Comparison of ENCODE assay signal across 40 cellular contexts in genomic region chr4:189313064-189313463, GRCh38.
"Had no signal": no experiment of that assay in that cellular context is flagged by ENCODE, and none has a peak within 500 bp of the region (broad histone marks: within the 10 kb centered on the region; RNA-seq: fewer than 3 reads in every experiment).

No MANE protein-coding gene starts in this region.

- H3K36me3 Mint-ChIP-seq: activated naive CD4-positive, alpha-beta T cell treated with anti-CD3 and anti-CD28 coated beads, Interleukin-2, amount 10 ng/mL, durations not matched to agents 7 days and 5 days; activated naive CD4-positive, alpha-beta T cell treated with anti-CD3 and anti-CD28 coated beads, Interleukin-2, amount 50 U/mL, for 24 hours; activated naive CD8-positive, alpha-beta T cell; activated naive CD8-positive, alpha-beta T cell treated with anti-CD3 and anti-CD28 coated beads for 36 hours; activated naive CD8-positive, alpha-beta T cell treated with anti-CD3 and anti-CD28 coated beads, Interleukin-2, amount 10 ng/mL, durations not matched to agents 7 days and 5 days; brain had no signal

- H3K4me3 ChIP-seq: adrenal gland, ascending aorta, body of pancreas, breast epithelium, cardiac muscle cell had no signal

- H3K9me3 ChIP-seq: adrenal gland, ascending aorta, body of pancreas, breast epithelium had no signal

- H3K36me3 ChIP-seq: adrenal gland, ascending aorta, brain microvascular endothelial cell, breast epithelium, cardiac muscle cell had no signal

- H3K4me3 Mint-ChIP-seq: activated naive CD4-positive, alpha-beta T cell treated with anti-CD3 and anti-CD28 coated beads for 36 hours; activated naive CD4-positive, alpha-beta T cell treated with anti-CD3 and anti-CD28 coated beads, Interleukin-2, amount 10 ng/mL, durations not matched to agents 7 days and 5 days; activated naive CD4-positive, alpha-beta T cell treated with anti-CD3 and anti-CD28 coated beads, Interleukin-2, amount 50 U/mL, for 24 hours; activated naive CD8-positive, alpha-beta T cell; activated naive CD8-positive, alpha-beta T cell treated with anti-CD3 and anti-CD28 coated beads for 36 hours; activated naive CD8-positive, alpha-beta T cell treated with anti-CD3 and anti-CD28 coated beads, Interleukin-2, amount 10 ng/mL, durations not matched to agents 7 days and 5 days; activated naive CD8-positive, alpha-beta T cell treated with anti-CD3 and anti-CD28 coated beads, Interleukin-2, amount 50 U/mL, for 24 hours; activated T-cell treated with anti-CD3 and anti-CD28 coated beads, Interleukin-2, amount 50 U/mL, for 24 hours; activated T-cell treated with anti-CD3 and anti-CD28 coated beads, Interleukin-2, amount 50 U/mL, for 4 hours; activated T-cell treated with anti-CD3 and anti-CD28 coated beads, Interleukin-2, amount 50 U/mL, for 72 hours; activated T-helper 1 cell treated with anti-CD3 and anti-CD28 coated beads, Interleukin-12 subunit alpha, Interleukin-12 subunit beta, Interleukin-2, Interleukin-4 antibody, amounts not matched to agents 30 ng/mL and 10 ng/mL and 1 ng/mL, durations not matched to agents 14 hours and 24 hours and 36 hours; activated T-helper 17 cell treated with anti-CD3 and anti-CD28 coated beads, Interleukin-2, amount 50 U/mL, for 72 hours; brain; central memory CD8-positive, alpha-beta T cell had no signal

- H3K9me3 Mint-ChIP-seq: activated naive CD8-positive, alpha-beta T cell treated with anti-CD3 and anti-CD28 coated beads, Interleukin-2, amount 10 ng/mL, durations not matched to agents 7 days and 5 days; activated T-helper 1 cell treated with anti-CD3 and anti-CD28 coated beads, Interleukin-12 subunit alpha, Interleukin-12 subunit beta, Interleukin-2, Interleukin-4 antibody, amounts not matched to agents 30 ng/mL and 10 ng/mL and 1 ng/mL, durations not matched to agents 14 hours and 24 hours and 36 hours had no signal

- DNase-seq: activated effector memory CD4-positive, alpha-beta T cell treated with anti-CD3 and anti-CD28 coated beads, Interleukin-2, amount 50 U/mL, for 16 hours; activated effector memory CD4-positive, alpha-beta T cell treated with Interleukin-2 at 50 U/mL for 16 hours; activated gamma-delta T cell; activated gamma-delta T cell treated with Interleukin-2 at 50 U/mL for 16 hours; activated naive CD4-positive, alpha-beta T cell; activated naive CD4-positive, alpha-beta T cell treated with anti-CD3 and anti-CD28 coated beads for 36 hours; activated naive CD4-positive, alpha-beta T cell treated with anti-CD3 and anti-CD28 coated beads, Interleukin-2, amount 10 ng/mL, durations not matched to agents 7 days and 5 days; activated naive CD4-positive, alpha-beta T cell treated with anti-CD3 and anti-CD28 coated beads, Interleukin-2, amount 50 U/mL, for 16 hours; activated naive CD4-positive, alpha-beta T cell treated with Interleukin-2 at 50 U/mL for 16 hours; activated naive CD8-positive, alpha-beta T cell treated with anti-CD3 and anti-CD28 coated beads for 36 hours; activated naive CD8-positive, alpha-beta T cell treated with anti-CD3 and anti-CD28 coated beads, Interleukin-2, amount 10 ng/mL, durations not matched to agents 7 days and 5 days; activated naive CD8-positive, alpha-beta T cell treated with anti-CD3 and anti-CD28 coated beads, Interleukin-2, amount 50 U/mL, for 24 hours; activated T-cell treated with anti-CD3 and anti-CD28 coated beads, Interleukin-2, amount 50 U/mL, for 1 hour; activated T-cell treated with anti-CD3 and anti-CD28 coated beads, Interleukin-2, amount 50 U/mL, for 24 hours; activated T-cell treated with anti-CD3 and anti-CD28 coated beads, Interleukin-2, amount 50 U/mL, for 4 hours; activated T-cell treated with anti-CD3 and anti-CD28 coated beads, Interleukin-2, amount 50 U/mL, for 48 hours; activated T-cell treated with anti-CD3 and anti-CD28 coated beads, Interleukin-2, amount 50 U/mL, for 72 hours; adrenal gland; amniotic stem cell; amygdala; anterior cingulate cortex; aorta; body of pancreas; brain microvascular endothelial cell; caudate nucleus; central memory CD4-positive, alpha-beta T cell; cerebellar nuclear complex had no signal

- H3K4me1 Mint-ChIP-seq: activated naive CD4-positive, alpha-beta T cell treated with anti-CD3 and anti-CD28 coated beads, Interleukin-2, amount 10 ng/mL, durations not matched to agents 7 days and 5 days; activated naive CD4-positive, alpha-beta T cell treated with anti-CD3 and anti-CD28 coated beads, Interleukin-2, amount 50 U/mL, for 24 hours; activated naive CD8-positive, alpha-beta T cell treated with anti-CD3 and anti-CD28 coated beads for 36 hours; activated naive CD8-positive, alpha-beta T cell treated with anti-CD3 and anti-CD28 coated beads, Interleukin-2, amount 10 ng/mL, durations not matched to agents 7 days and 5 days; activated naive CD8-positive, alpha-beta T cell treated with anti-CD3 and anti-CD28 coated beads, Interleukin-2, amount 50 U/mL, for 24 hours; activated T-helper 17 cell treated with anti-CD3 and anti-CD28 coated beads, Interleukin-2, amount 50 U/mL, for 72 hours; brain; central memory CD8-positive, alpha-beta T cell had no signal

- H3K27ac ChIP-seq: adrenal gland, ascending aorta, body of pancreas, brain microvascular endothelial cell, breast epithelium, cardiac muscle cell had no signal

- FAIRE-seq: astrocyte, colon had no signal

- H3K27me3 ChIP-seq: adrenal gland, ascending aorta, body of pancreas, brain microvascular endothelial cell, breast epithelium, cardiac muscle cell had no signal

- H3K4me1 ChIP-seq: adrenal gland, ascending aorta, body of pancreas, breast epithelium had no signal

- ATAC-seq: activated naive CD4-positive, alpha-beta T cell treated with anti-CD3 and anti-CD28 coated beads, Interleukin-2, amount 50 U/mL, for 72 hours; activated naive CD8-positive, alpha-beta T cell treated with anti-CD3 and anti-CD28 coated beads, Interleukin-2, amount 50 U/mL, for 24 hours; activated T-cell treated with anti-CD3 and anti-CD28 coated beads, Interleukin-2, amount 50 U/mL, for 4 hours; activated T-cell treated with anti-CD3 and anti-CD28 coated beads, Interleukin-2, amount 50 U/mL, for 72 hours; activated T-helper 17 cell treated with anti-CD3 and anti-CD28 coated beads, Interleukin-2, amount 50 U/mL, for 72 hours; body of pancreas had no signal

- H3K27me3 Mint-ChIP-seq: activated naive CD4-positive, alpha-beta T cell treated with anti-CD3 and anti-CD28 coated beads, Interleukin-2, amount 10 ng/mL, durations not matched to agents 7 days and 5 days; activated naive CD4-positive, alpha-beta T cell treated with anti-CD3 and anti-CD28 coated beads, Interleukin-2, amount 50 U/mL, for 24 hours; activated naive CD8-positive, alpha-beta T cell; activated naive CD8-positive, alpha-beta T cell treated with anti-CD3 and anti-CD28 coated beads for 36 hours; activated naive CD8-positive, alpha-beta T cell treated with anti-CD3 and anti-CD28 coated beads, Interleukin-2, amount 10 ng/mL, durations not matched to agents 7 days and 5 days; activated naive CD8-positive, alpha-beta T cell treated with anti-CD3 and anti-CD28 coated beads, Interleukin-2, amount 50 U/mL, for 24 hours; activated T-cell treated with anti-CD3 and anti-CD28 coated beads, Interleukin-2, amount 50 U/mL, for 24 hours; activated T-helper 17 cell treated with anti-CD3 and anti-CD28 coated beads, Interleukin-2, amount 50 U/mL, for 72 hours; central memory CD8-positive, alpha-beta T cell had no signal

- H3K27ac Mint-ChIP-seq: activated naive CD4-positive, alpha-beta T cell treated with anti-CD3 and anti-CD28 coated beads for 36 hours; activated naive CD4-positive, alpha-beta T cell treated with anti-CD3 and anti-CD28 coated beads, Interleukin-2, amount 10 ng/mL, durations not matched to agents 7 days and 5 days; activated naive CD4-positive, alpha-beta T cell treated with anti-CD3 and anti-CD28 coated beads, Interleukin-2, amount 50 U/mL, for 24 hours; activated naive CD4-positive, alpha-beta T cell treated with anti-CD3 and anti-CD28 coated beads, Interleukin-2, amount 50 U/mL, for 72 hours; activated naive CD8-positive, alpha-beta T cell; activated naive CD8-positive, alpha-beta T cell treated with anti-CD3 and anti-CD28 coated beads for 36 hours; activated naive CD8-positive, alpha-beta T cell treated with anti-CD3 and anti-CD28 coated beads, Interleukin-2, amount 10 ng/mL, durations not matched to agents 7 days and 5 days; activated naive CD8-positive, alpha-beta T cell treated with anti-CD3 and anti-CD28 coated beads, Interleukin-2, amount 50 U/mL, for 24 hours; activated T-cell treated with anti-CD3 and anti-CD28 coated beads, Interleukin-2, amount 50 U/mL, for 24 hours; activated T-cell treated with anti-CD3 and anti-CD28 coated beads, Interleukin-2, amount 50 U/mL, for 72 hours; activated T-helper 1 cell treated with anti-CD3 and anti-CD28 coated beads, Interleukin-12 subunit alpha, Interleukin-12 subunit beta, Interleukin-2, Interleukin-4 antibody, amounts not matched to agents 30 ng/mL and 10 ng/mL and 1 ng/mL, durations not matched to agents 14 hours and 24 hours and 36 hours; activated T-helper 17 cell treated with anti-CD3 and anti-CD28 coated beads, Interleukin-2, amount 50 U/mL, for 72 hours; activated T-helper 2 cell treated with anti-CD3 and anti-CD28 coated beads, Interferon-gamma antibody, Interleukin-2, Interleukin-4, amounts not matched to agents 10 μg/mL and 5 μg/mL and 100 μg/mL, durations not matched to agents 14 hours and 24 hours and 36 hours; brain had no signal
